ENCODE assay signal across 8 cellular contexts in the genomic region with DNA sequence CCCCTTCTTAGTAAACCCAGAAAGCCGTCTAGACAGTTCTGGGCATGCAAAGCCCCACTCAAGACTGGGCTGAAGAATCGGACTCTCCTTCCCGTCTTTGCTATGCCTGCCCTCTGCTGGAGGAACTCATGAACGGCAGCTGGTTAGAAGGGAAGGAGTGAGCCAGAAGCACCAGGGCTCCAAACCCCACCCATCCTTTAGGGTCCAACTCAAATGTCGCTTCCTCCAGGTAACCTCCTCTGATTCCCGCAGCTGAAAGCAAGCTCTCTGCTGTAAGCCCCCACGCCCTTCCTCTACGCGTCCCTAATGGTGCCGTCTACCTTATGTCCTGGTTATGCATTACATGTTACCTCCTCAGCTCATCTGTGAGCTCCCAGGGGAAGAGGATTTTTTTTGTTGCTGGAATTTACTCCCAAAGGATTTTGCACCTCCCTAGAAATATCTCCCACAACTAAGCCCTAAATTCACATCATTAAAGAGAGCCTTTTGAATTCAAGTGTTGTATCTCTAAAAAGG. TPM values are rescaled to one million over a fixed set of nuclear protein-coding genes. Genes with fewer than 3 reads are reported as not detected.
DNase-seq lines count a peak whose midpoint lies in the region; ATAC-seq and TF ChIP-seq lines count a peak whose summit lies in the region.

No MANE protein-coding gene starts in this region.

- no peaks in the 10 kb centered on the region for H3K36me3 Mint-ChIP-seq in activated T-helper 17 cell treated with anti-CD3 and anti-CD28 coated beads, Interleukin-2, amount 50 U/mL, for 72 hours (ENCODE audit: low read depth)

- no peak overlapping the region for H3K27ac ChIP-seq in testis

- no peak overlapping the region for H3K4me3 Mint-ChIP-seq in activated T-helper 17 cell treated with anti-CD3 and anti-CD28 coated beads, Interleukin-2, amount 50 U/mL, for 72 hours

- no peaks in the 10 kb centered on the region for H3K4me1 ChIP-seq in testis

- H3K9me3 Mint-ChIP-seq in activated T-helper 17 cell treated with anti-CD3 and anti-CD28 coated beads, Interleukin-2, amount 50 U/mL, for 72 hours: no peaks in the 10 kb centered on the region

- DNase-seq in AG20443 (ENCODE audit: low spot score) (peak; percentile 89), M059J (ENCODE audit: low read depth) (peak; percentile 77), RPMI8226 (peak; percentile 70), foreskin melanocyte (peak; percentile 46), occipital lobe (lab: John Stamatoyannopoulos, UW) (peak; percentile 79), testis (peak; percentile 88)

- no peaks in the 10 kb centered on the region for H3K9me3 ChIP-seq in testis

- H3K27me3 Mint-ChIP-seq in activated T-helper 17 cell treated with anti-CD3 and anti-CD28 coated beads, Interleukin-2, amount 50 U/mL, for 72 hours: peaks cover 9% of the 10 kb centered on the region

- H3K36me3 ChIP-seq in testis (ENCODE audit: low read depth, missing control alignments): no peaks in the 10 kb centered on the region

- H3K4me3 ChIP-seq in testis: no peak overlapping the region

- no peaks in the 10 kb centered on the region for H3K4me1 Mint-ChIP-seq in activated T-helper 17 cell treated with anti-CD3 and anti-CD28 coated beads, Interleukin-2, amount 50 U/mL, for 72 hours

- no peak for TF ChIP-seq POLR2A in testis (IDR thresholded peaks at IDR 0.05)

- TF ChIP-seq CTCF in testis (IDR thresholded peaks at IDR 0.05): peak; percentile 81 to 86 (median 86)

- WGBS in testis, 2 donors: 3 to 9% methylated on average over 5 to 10 of the region's 10 CpGs

- intact Hi-C loops in testis (cut with DNase I; ENCODE audit: low total_unique reads): loop anchor here (5.0 kb wide), 1 partner anchor 110 kb away; a partner anchor contains a TSS

- H3K27me3 ChIP-seq in testis: no peaks in the 10 kb centered on the region

- ATAC-seq in GM19324 (IDR thresholded peaks at IDR 0.05; ENCODE audit: low FRiP score, unreplicated experiment): peak; percentile 56
- peak; percentile 89 for ATAC-seq in activated T-helper 17 cell treated with anti-CD3 and anti-CD28 coated beads, Interleukin-2, amount 50 U/mL, for 72 hours (replicated peaks)

- no peak overlapping the region for H3K27ac Mint-ChIP-seq in activated T-helper 17 cell treated with anti-CD3 and anti-CD28 coated beads, Interleukin-2, amount 50 U/mL, for 72 hours

RNA-seq across cellular contexts. Expression of a gene that starts 59.0 kb away (rescaled TPM):
- 2.7 and 6.4 TPM in 2 replicates for total RNA-seq in M059J (2014; rRNA removed; shearing (Covaris generic))
- total RNA-seq in activated T-helper 17 cell treated with anti-CD3 and anti-CD28 coated beads, Interleukin-2, amount 50 U/mL, for 72 hours: 1 to 10 TPM in 1 of 2 donors, under 1 TPM in 1; 0.73 to 1.2 TPM
- 51.2 TPM for total RNA-seq in occipital lobe
- total RNA-seq in testis: 10 to 100 TPM; 11.0 to 15.3 TPM
- 4.8 TPM for polyA plus RNA-seq in testis (ENCODE audit: insufficient read depth, low read depth, low replicate concordance)
